In genomic region chr3:12968541-12968940, GRCh38 we compare ENCODE assay signal across 12 cellular contexts.
A peak's percentile ranks its signal among the peaks of the same experiment; 100 is the strongest.
DNase-seq lines count a peak whose midpoint lies in the region; ATAC-seq and TF ChIP-seq lines count a peak whose summit lies in the region.
"Had no signal": no experiment of that assay in that cellular context is flagged by ENCODE, and none has a peak within 500 bp of the region (broad histone marks: within the 10 kb centered on the region; RNA-seq: fewer than 3 reads in every experiment).

No MANE protein-coding gene starts in this region.

- H3K27ac Mint-ChIP-seq in CD4-positive, CD25-positive, alpha-beta regulatory T cell: peak overlapping the region in 2 of 3 donors; percentile 55 to 76
- peak overlapping the region; percentile 61 for H3K27ac Mint-ChIP-seq in dendritic cell treated with granulocyte-macrophage colony-stimulating factor and Interleukin-4, amounts not matched to agents 40 ng/mL and 50 ng/mL, for 4 days

- peak overlapping the region; percentile 61 for H3K4me3 ChIP-seq in CD4-positive, CD25-positive, alpha-beta regulatory T cell (ENCODE audit: low read depth, low read length)
- no peak overlapping the region for H3K4me3 ChIP-seq in KMS-11 (IDR thresholded peaks at IDR 0.05; ENCODE audit: insufficient read depth, low read depth, low read length)
- H3K4me3 ChIP-seq in neural cell (ENCODE audit: low read length): peak overlapping the region; percentile 65
- H3K4me3 ChIP-seq: body of pancreas had no signal

- peaks cover 9% of the 10 kb centered on the region for H3K36me3 ChIP-seq in CD4-positive, CD25-positive, alpha-beta regulatory T cell (ENCODE audit: control insufficient read depth, insufficient read depth, low read length)
- H3K36me3 ChIP-seq in KMS-11 (ENCODE audit: insufficient read depth) (no peaks in the 10 kb centered on the region), neural cell (ENCODE audit: insufficient read depth, low read length) (no peaks in the 10 kb centered on the region)

- peaks cover 2 to 79% (median 63%) of the 10 kb centered on the region in 4 donors for H3K4me1 Mint-ChIP-seq in CD4-positive, CD25-positive, alpha-beta regulatory T cell
- H3K4me1 Mint-ChIP-seq in dendritic cell treated with granulocyte-macrophage colony-stimulating factor and Interleukin-4, amounts not matched to agents 40 ng/mL and 50 ng/mL, for 4 days (ENCODE audit: low read depth): peaks cover 76% of the 10 kb centered on the region

- no peak for ATAC-seq in CD4-positive, CD25-positive, alpha-beta regulatory T cell (ENCODE audit: low read depth in 2 of 2)
- ATAC-seq in GM21360 (IDR thresholded peaks at IDR 0.05; ENCODE audit: unreplicated experiment): no peak

- H3K27me3 ChIP-seq in CD4-positive, CD25-positive, alpha-beta regulatory T cell (ENCODE audit: control insufficient read depth, insufficient read depth, low read length): no peaks in the 10 kb centered on the region
- H3K27me3 ChIP-seq in KMS-11 (ENCODE audit: insufficient read depth, low read depth) (no peaks in the 10 kb centered on the region), neural cell (ENCODE audit: insufficient read depth, low read depth, low read length) (no peaks in the 10 kb centered on the region)
- H3K27me3 ChIP-seq: body of pancreas had no signal

- no peaks in the 10 kb centered on the region for H4K20me1 ChIP-seq in KMS-11 (ENCODE audit: insufficient read depth)
- no peaks in the 10 kb centered on the region for H4K20me1 ChIP-seq in neural cell (ENCODE audit: insufficient read depth)

- peaks cover 0 to 1% (median 0%) of the 10 kb centered on the region in 7 donors for H3K9me3 Mint-ChIP-seq in CD4-positive, CD25-positive, alpha-beta regulatory T cell
- no peaks in the 10 kb centered on the region for H3K9me3 Mint-ChIP-seq in dendritic cell treated with granulocyte-macrophage colony-stimulating factor and Interleukin-4, amounts not matched to agents 40 ng/mL and 50 ng/mL, for 4 days

- H3K27me3 Mint-ChIP-seq in CD4-positive, CD25-positive, alpha-beta regulatory T cell: no peaks in the 10 kb centered on the region
- H3K27me3 Mint-ChIP-seq in dendritic cell treated with granulocyte-macrophage colony-stimulating factor and Interleukin-4, amounts not matched to agents 40 ng/mL and 50 ng/mL, for 4 days: no peaks in the 10 kb centered on the region

- peaks cover 44% of the 10 kb centered on the region for H3K4me1 ChIP-seq in CD4-positive, CD25-positive, alpha-beta regulatory T cell (ENCODE audit: control insufficient read depth, insufficient read depth, low read length, poor library complexity, severe bottlenecking)
- H3K4me1 ChIP-seq in KMS-11 (ENCODE audit: low read depth, poor library complexity, severe bottlenecking): peaks cover 4% of the 10 kb centered on the region

- no peak for TF ChIP-seq EP300 in neural cell (conservative IDR thresholded peaks at IDR 0.05; ENCODE audit: poor library complexity, severe bottlenecking)

- no peaks in the 10 kb centered on the region for H3K9me2 ChIP-seq in neural cell (ENCODE audit: insufficient read depth, low read length)

- DNase-seq in CD4-positive, CD25-positive, alpha-beta regulatory T cell: no peak
- DNase-seq in cerebellar nuclear complex (lab: John Stamatoyannopoulos, UW): no peak
- no peak for DNase-seq in COLO829 (ENCODE audit: low spot score)
- no peak for DNase-seq in NCI-H1092 treated with DMSO at 0.1 percent for 48 hours (lab: John Stamatoyannopoulos, UW)
- DNase-seq: body of pancreas, HCEC 1CT, Karpas-422, T-helper 9 cell had no signal

- no peak for TF ChIP-seq CTCF in KMS-11 (conservative IDR thresholded peaks at IDR 0.05; ENCODE audit: low read depth, low read length)
- TF ChIP-seq CTCF in neural cell (IDR thresholded peaks at IDR 0.05; ENCODE audit: poor library complexity, severe bottlenecking): no peak

- H3F3A ChIP-seq in neural cell (ENCODE audit: insufficient read depth, low read length, poor library complexity, severe bottlenecking): no peaks in the 10 kb centered on the region

- no peak for TF ChIP-seq RAD21 in neural cell (conservative IDR thresholded peaks at IDR 0.05)

- no peak overlapping the region for H2AFZ ChIP-seq in KMS-11 (ENCODE audit: low read depth)
- no peak overlapping the region for H2AFZ ChIP-seq in neural cell (ENCODE audit: low read depth, low read length)

- H3K4me2 ChIP-seq in KMS-11 (peak overlapping the region; percentile 52; the same call in 1 of the 2 replicates), neural cell (ENCODE audit: low read length) (no peak overlapping the region)

- H3K9ac ChIP-seq in KMS-11 (no peak overlapping the region), neural cell (ENCODE audit: low read length) (no peak overlapping the region)

- H3K27ac ChIP-seq in CD4-positive, CD25-positive, alpha-beta regulatory T cell (ENCODE audit: insufficient read depth, low read length, poor library complexity, severe bottlenecking): no peak overlapping the region
- H3K27ac ChIP-seq in KMS-11 (no peak overlapping the region), neural cell (ENCODE audit: low read length) (no peak overlapping the region)

- H3K4me3 Mint-ChIP-seq in CD4-positive, CD25-positive, alpha-beta regulatory T cell: peak overlapping the region; percentile 16 to 84 (median 80)
- no peak overlapping the region for H3K4me3 Mint-ChIP-seq in dendritic cell treated with granulocyte-macrophage colony-stimulating factor and Interleukin-4, amounts not matched to agents 40 ng/mL and 50 ng/mL, for 4 days

- H3K36me3 Mint-ChIP-seq in CD4-positive, CD25-positive, alpha-beta regulatory T cell: peaks cover 9% of the 10 kb centered on the region
- peaks cover 64% of the 10 kb centered on the region for H3K36me3 Mint-ChIP-seq in dendritic cell treated with granulocyte-macrophage colony-stimulating factor and Interleukin-4, amounts not matched to agents 40 ng/mL and 50 ng/mL, for 4 days (ENCODE audit: low read depth)

- H3K9me3 ChIP-seq in CD4-positive, CD25-positive, alpha-beta regulatory T cell (ENCODE audit: control insufficient read depth in 2 of 2, low read length in 2 of 2): no peaks in the 10 kb centered on the region
- H3K9me3 ChIP-seq in neural cell (ENCODE audit: low read length): no peaks in the 10 kb centered on the region
- H3K9me3 ChIP-seq: body of pancreas had no signal

- H3K79me2 ChIP-seq in KMS-11 (ENCODE audit: insufficient read depth, low read depth) (no peaks in the 10 kb centered on the region), neural cell (replicated peaks; ENCODE audit: insufficient read depth, low read length) (peaks cover 8% of the 10 kb centered on the region)

- intact Hi-C loops in dendritic cell treated with granulocyte-macrophage colony-stimulating factor and Interleukin-4, amounts not matched to agents 40 ng/mL and 50 ng/mL, for 4 days (cut with micrococcal nuclease): no loop called here

TF ChIP-seq in neural cell, 6 proteins besides CTCF, POLR2A, EP300 and RAD21:
- TF ChIP-seq REST (IDR thresholded peaks at IDR 0.05; ENCODE audit: borderline replicate concordance) (no peak), EZH2 (IDR thresholded peaks at IDR 0.05; ENCODE audit: borderline replicate concordance, insufficient read depth, low read length, poor library complexity, severe bottlenecking) (no peak), POLR2AphosphoS5 (IDR thresholded peaks at IDR 0.05) (no peak), MXI1 (conservative IDR thresholded peaks at IDR 0.05; ENCODE audit: poor library complexity, severe bottlenecking) (no peak), SMC3 (conservative IDR thresholded peaks at IDR 0.05; ENCODE audit: poor library complexity) (no peak), TAF1 (IDR thresholded peaks at IDR 0.05; ENCODE audit: low read depth) (no peak)
